Comparison of ENCODE assay signal across 28 cellular contexts in the genomic region with DNA sequence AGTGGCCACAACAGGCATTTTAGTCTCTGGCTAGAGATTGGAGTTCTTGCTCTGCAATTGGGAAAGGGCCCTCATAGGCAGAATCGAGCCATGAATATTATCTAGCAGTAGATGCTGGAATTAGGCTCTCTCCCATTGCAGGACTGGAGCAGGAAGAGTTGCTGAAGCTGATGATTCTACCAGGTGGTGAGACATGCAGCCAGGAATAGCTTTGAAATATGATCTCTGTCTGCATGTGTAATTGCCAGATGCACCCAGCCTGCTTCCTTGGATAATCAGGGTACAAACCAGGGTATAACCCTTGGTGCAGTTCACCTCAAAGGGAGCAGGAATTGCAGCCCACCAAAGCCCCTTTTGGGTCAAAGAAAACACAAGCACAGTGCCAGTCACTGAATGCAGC.
"Had no signal": no experiment of that assay in that cellular context is flagged by ENCODE, and none has a peak within 500 bp of the region (broad histone marks: within the 10 kb centered on the region; RNA-seq: fewer than 3 reads in every experiment).

No MANE protein-coding gene starts in this region.

- H3K36me3 Mint-ChIP-seq: activated naive CD4-positive, alpha-beta T cell treated with anti-CD3 and anti-CD28 coated beads, Interleukin-2, amount 50 U/mL, for 24 hours; WTC11 had no signal

- H3K4me3 Mint-ChIP-seq: activated CD8-positive, alpha-beta T cell treated with anti-CD3 and anti-CD28 coated beads, Interleukin-2, amount 10 ng/mL, durations not matched to agents 7 days and 5 days; activated naive CD4-positive, alpha-beta T cell treated with anti-CD3 and anti-CD28 coated beads, Interleukin-2, amount 50 U/mL, for 24 hours; activated naive CD8-positive, alpha-beta T cell treated with anti-CD3 and anti-CD28 coated beads, Interleukin-2, amount 50 U/mL, for 24 hours; activated T-cell treated with anti-CD3 and anti-CD28 coated beads, Interleukin-2, amount 50 U/mL, for 24 hours; activated T-helper 1 cell treated with anti-CD3 and anti-CD28 coated beads, Interleukin-12 subunit alpha, Interleukin-12 subunit beta, Interleukin-2, Interleukin-4 antibody, amounts not matched to agents 30 ng/mL and 10 ng/mL and 1 ng/mL, durations not matched to agents 14 hours and 24 hours and 36 hours; central memory CD8-positive, alpha-beta T cell; T-helper 17 cell; WTC11 had no signal

- H3K27ac ChIP-seq: ascending aorta, body of pancreas, Peyer's patch, RWPE1 had no signal

- DNase-seq: activated CD4-positive, alpha-beta T cell treated with anti-CD3 and anti-CD28 coated beads for 48 hours; activated CD4-positive, alpha-beta T cell treated with anti-CD3 and anti-CD28 coated beads, Interleukin-2, amount 50 U/mL, for 4 hours; activated CD4-positive, CD25-positive, alpha-beta regulatory T cell treated with anti-CD3 and anti-CD28 coated beads, Interleukin-2, amount 50 U/mL, for 72 hours; activated CD8-positive, alpha-beta T cell treated with anti-CD3 and anti-CD28 coated beads, Interleukin-2, amount 10 ng/mL, durations not matched to agents 7 days and 5 days; activated effector memory CD4-positive, alpha-beta T cell treated with Interleukin-2 at 50 U/mL for 16 hours; activated naive CD4-positive, alpha-beta T cell; activated naive CD8-positive, alpha-beta T cell treated with anti-CD3 and anti-CD28 coated beads, Interleukin-2, amount 50 U/mL, for 24 hours; activated T-cell treated with anti-CD3 and anti-CD28 coated beads, Interleukin-2, amount 50 U/mL, for 24 hours; amniotic stem cell; body of pancreas; Kasumi-1; NCI-H146; NCI-H2029; NCI-H2107; NCI-H2227 treated with DMSO at 0.1 percent for 48 hours; NCI-H446 treated with DMSO at 0.1 percent for 48 hours; NCI-H748 treated with DMSO at 0.1 percent for 48 hours; Right ventricle myocardium superior; T-helper 17 cell; T-helper 9 cell had no signal

- H3K27me3 ChIP-seq: ascending aorta, body of pancreas, Peyer's patch had no signal

- H3K4me1 Mint-ChIP-seq: activated naive CD4-positive, alpha-beta T cell treated with anti-CD3 and anti-CD28 coated beads, Interleukin-2, amount 50 U/mL, for 24 hours; activated naive CD8-positive, alpha-beta T cell treated with anti-CD3 and anti-CD28 coated beads, Interleukin-2, amount 50 U/mL, for 24 hours; central memory CD8-positive, alpha-beta T cell; T-helper 17 cell had no signal

- H3K9me3 Mint-ChIP-seq: activated T-helper 1 cell treated with anti-CD3 and anti-CD28 coated beads, Interleukin-12 subunit alpha, Interleukin-12 subunit beta, Interleukin-2, Interleukin-4 antibody, amounts not matched to agents 30 ng/mL and 10 ng/mL and 1 ng/mL, durations not matched to agents 14 hours and 24 hours and 36 hours had no signal

- H3K4me3 ChIP-seq: ascending aorta, body of pancreas, K562, Peyer's patch had no signal

- H3K27ac Mint-ChIP-seq: activated CD8-positive, alpha-beta T cell treated with anti-CD3 and anti-CD28 coated beads, Interleukin-2, amount 10 ng/mL, durations not matched to agents 7 days and 5 days; activated naive CD4-positive, alpha-beta T cell treated with anti-CD3 and anti-CD28 coated beads, Interleukin-2, amount 50 U/mL, for 24 hours; activated naive CD8-positive, alpha-beta T cell treated with anti-CD3 and anti-CD28 coated beads, Interleukin-2, amount 50 U/mL, for 24 hours; activated T-cell treated with anti-CD3 and anti-CD28 coated beads, Interleukin-2, amount 50 U/mL, for 24 hours; activated T-helper 1 cell treated with anti-CD3 and anti-CD28 coated beads, Interleukin-12 subunit alpha, Interleukin-12 subunit beta, Interleukin-2, Interleukin-4 antibody, amounts not matched to agents 30 ng/mL and 10 ng/mL and 1 ng/mL, durations not matched to agents 14 hours and 24 hours and 36 hours; T-helper 17 cell; WTC11 had no signal

- H3K27me3 Mint-ChIP-seq: activated naive CD4-positive, alpha-beta T cell treated with anti-CD3 and anti-CD28 coated beads, Interleukin-2, amount 50 U/mL, for 24 hours; activated naive CD8-positive, alpha-beta T cell treated with anti-CD3 and anti-CD28 coated beads, Interleukin-2, amount 50 U/mL, for 24 hours; activated T-cell treated with anti-CD3 and anti-CD28 coated beads, Interleukin-2, amount 50 U/mL, for 24 hours; central memory CD8-positive, alpha-beta T cell; T-helper 17 cell had no signal

- H3K4me1 ChIP-seq: ascending aorta, body of pancreas, Peyer's patch had no signal

- H3K36me3 ChIP-seq: ascending aorta, Peyer's patch had no signal

- H3K9me3 ChIP-seq: ascending aorta, body of pancreas, Peyer's patch had no signal
